Comparison of ENCODE assay signal across 24 cellular contexts in genomic region chr6:97765480-97765879, GRCh38.
DNase-seq lines count a peak whose midpoint lies in the region; ATAC-seq, FAIRE-seq and TF ChIP-seq lines count a peak whose summit lies in the region.
"Had no signal": no experiment of that assay in that cellular context is flagged by ENCODE, and none has a peak within 500 bp of the region (broad histone marks: within the 10 kb centered on the region; RNA-seq: fewer than 3 reads in every experiment).

No MANE protein-coding gene starts in this region.

- WGBS in A549 (ENCODE audit: missing lambda C conversion rate), result 27% methylated on average over 1 of the region's 1 CpG

- no peaks in the 10 kb centered on the region for H3K27me3 Mint-ChIP-seq in CD8-positive, alpha-beta memory T cell
- no peaks in the 10 kb centered on the region for H3K27me3 Mint-ChIP-seq in activated naive CD4-positive, alpha-beta T cell treated with anti-CD3 and anti-CD28 coated beads, Interleukin-2, amount 10 ng/mL, durations not matched to agents 7 days and 5 days
- no peaks in the 10 kb centered on the region for H3K27me3 Mint-ChIP-seq in HFFc6 (ENCODE audit: insufficient read depth)
- H3K27me3 Mint-ChIP-seq: activated CD8-positive, alpha-beta memory T cell treated with anti-CD3 and anti-CD28 coated beads, Interleukin-2, amount 10 ng/mL, durations not matched to agents 7 days and 5 days; activated naive CD8-positive, alpha-beta T cell treated with anti-CD3 and anti-CD28 coated beads, Interleukin-2, amount 50 U/mL, for 24 hours had no signal

- DNase-seq in A549 (ENCODE audit: low read depth in 1 of 2, low spot score in 1 of 2) (peak in 1 of 2 experiments; percentile 13), HT1080 (ENCODE audit: low read depth) (peak; percentile 30), astrocyte of the spinal cord (ENCODE audit: low read depth, low spot score) (peak; percentile 52), hepatic stellate cell (ENCODE audit: low spot score) (peak; percentile 21), HFFc6 (no peak)
- no peak for DNase-seq in CD8-positive, alpha-beta memory T cell
- no peak for DNase-seq in activated naive CD4-positive, alpha-beta T cell treated with anti-CD3 and anti-CD28 coated beads, Interleukin-2, amount 10 ng/mL, durations not matched to agents 7 days and 5 days
- DNase-seq: activated CD4-positive, alpha-beta T cell treated with anti-CD3 and anti-CD28 coated beads for 4 hours; activated CD8-positive, alpha-beta memory T cell treated with anti-CD3 and anti-CD28 coated beads, Interleukin-2, amount 10 ng/mL, durations not matched to agents 7 days and 5 days; activated naive CD8-positive, alpha-beta T cell treated with anti-CD3 and anti-CD28 coated beads, Interleukin-2, amount 50 U/mL, for 24 hours; cerebellar nuclear complex; effector memory CD4-positive, alpha-beta T cell; hippocampal formation; islet precursor cell; mammary epithelial cell; MV-4-11; NCI-H187 treated with DMSO at 0.1 percent for 48 hours; pancreas; stomach; upper lobe of right lung had no signal

- CTCF ChIA-PET in A549 (lab: Yijun Ruan, JAX), result no interaction called here
- CTCF ChIA-PET in CD8-positive, alpha-beta memory T cell (lab: Charles Lee), result no interaction called here
- CTCF ChIA-PET in activated naive CD4-positive, alpha-beta T cell treated with anti-CD3 and anti-CD28 coated beads, Interleukin-2, amount 10 ng/mL, durations not matched to agents 7 days and 5 days (lab: Charles Lee), result no interaction called here

- H3K4me3 ChIP-seq in A549, result no peak overlapping the region
- no peak overlapping the region for H3K4me3 ChIP-seq in astrocyte of the spinal cord (ENCODE audit: low read depth, low read length)
- H3K4me3 ChIP-seq in CD8-positive, alpha-beta memory T cell (ENCODE audit: low read length), result no peak overlapping the region
- H3K4me3 ChIP-seq: HAP-1, pancreas, stomach, upper lobe of right lung had no signal

- no peak overlapping the region for H3K4me3 Mint-ChIP-seq in CD8-positive, alpha-beta memory T cell
- no peak overlapping the region for H3K4me3 Mint-ChIP-seq in activated naive CD4-positive, alpha-beta T cell treated with anti-CD3 and anti-CD28 coated beads, Interleukin-2, amount 10 ng/mL, durations not matched to agents 7 days and 5 days
- no peak overlapping the region for H3K4me3 Mint-ChIP-seq in HFFc6
- H3K4me3 Mint-ChIP-seq: activated CD8-positive, alpha-beta memory T cell treated with anti-CD3 and anti-CD28 coated beads, Interleukin-2, amount 10 ng/mL, durations not matched to agents 7 days and 5 days; activated naive CD8-positive, alpha-beta T cell treated with anti-CD3 and anti-CD28 coated beads, Interleukin-2, amount 50 U/mL, for 24 hours had no signal

- H3K27me3 ChIP-seq in CD8-positive, alpha-beta memory T cell (ENCODE audit: insufficient read depth, low read length, poor library complexity, severe bottlenecking), result no peaks in the 10 kb centered on the region
- H3K27me3 ChIP-seq: pancreas, stomach, upper lobe of right lung had no signal

- no peaks in the 10 kb centered on the region for H3K36me3 Mint-ChIP-seq in CD8-positive, alpha-beta memory T cell
- no peaks in the 10 kb centered on the region for H3K36me3 Mint-ChIP-seq in activated naive CD4-positive, alpha-beta T cell treated with anti-CD3 and anti-CD28 coated beads, Interleukin-2, amount 10 ng/mL, durations not matched to agents 7 days and 5 days
- H3K36me3 Mint-ChIP-seq in HFFc6 (ENCODE audit: low read depth), result no peaks in the 10 kb centered on the region; the same call in none of the 2 replicates
- H3K36me3 Mint-ChIP-seq: activated CD8-positive, alpha-beta memory T cell treated with anti-CD3 and anti-CD28 coated beads, Interleukin-2, amount 10 ng/mL, durations not matched to agents 7 days and 5 days had no signal

- no peaks in the 10 kb centered on the region for H3K4me1 Mint-ChIP-seq in CD8-positive, alpha-beta memory T cell
- H3K4me1 Mint-ChIP-seq in activated naive CD4-positive, alpha-beta T cell treated with anti-CD3 and anti-CD28 coated beads, Interleukin-2, amount 10 ng/mL, durations not matched to agents 7 days and 5 days, result no peaks in the 10 kb centered on the region
- H3K4me1 Mint-ChIP-seq in HFFc6 (ENCODE audit: low read depth), result no peaks in the 10 kb centered on the region
- H3K4me1 Mint-ChIP-seq: activated CD8-positive, alpha-beta memory T cell treated with anti-CD3 and anti-CD28 coated beads, Interleukin-2, amount 10 ng/mL, durations not matched to agents 7 days and 5 days; activated naive CD8-positive, alpha-beta T cell treated with anti-CD3 and anti-CD28 coated beads, Interleukin-2, amount 50 U/mL, for 24 hours had no signal

- FAIRE-seq in A549 (lab: Jason Lieb, UNC), result no peak
- FAIRE-seq: A204.1, pancreas had no signal

- in situ Hi-C loops in astrocyte of the spinal cord (cut with HindIII; ENCODE audit: low sequenced_read_pairs), result no loop called here

- H3K27ac ChIP-seq in A549, result no peak overlapping the region
- no peak overlapping the region for H3K27ac ChIP-seq in CD8-positive, alpha-beta memory T cell (ENCODE audit: low read depth, low read length)
- H3K27ac ChIP-seq: pancreas, RWPE1, stomach, upper lobe of right lung had no signal

- POLR2A ChIA-PET in A549 (lab: Yijun Ruan, JAX), result no interaction called here
- POLR2A ChIA-PET in CD8-positive, alpha-beta memory T cell (lab: Charles Lee), result no interaction called here

- no peak for TF ChIP-seq EP300 in A549 (IDR thresholded peaks at IDR 0.05)

- TF ChIP-seq POLR2A in A549 (IDR thresholded peaks at IDR 0.05; ENCODE audit: low read length), result no peak

- peak overlapping the region; percentile 47; the same call in 2 of the 3 replicates for H3K4me2 ChIP-seq in A549

- no peak for TF ChIP-seq RAD21 in A549 (conservative IDR thresholded peaks at IDR 0.05 in 1 of 2, IDR thresholded peaks at IDR 0.05 in 1 of 2)

- H3K36me3 ChIP-seq in CD8-positive, alpha-beta memory T cell (ENCODE audit: insufficient read depth, low read length), result no peaks in the 10 kb centered on the region
- H3K36me3 ChIP-seq: HAP-1, pancreas, stomach, upper lobe of right lung had no signal

- no peak; a peak in 1 of 6 replicates for ATAC-seq in A549
- no peak for ATAC-seq in HG03095 (IDR thresholded peaks at IDR 0.05; ENCODE audit: unreplicated experiment)
- ATAC-seq: activated CD8-positive, alpha-beta memory T cell treated with anti-CD3 and anti-CD28 coated beads, Interleukin-2, amount 10 ng/mL, durations not matched to agents 7 days and 5 days; activated naive CD8-positive, alpha-beta T cell treated with anti-CD3 and anti-CD28 coated beads, Interleukin-2, amount 50 U/mL, for 24 hours; pancreas; upper lobe of right lung had no signal

- no peak overlapping the region for H3K27ac Mint-ChIP-seq in CD8-positive, alpha-beta memory T cell
- H3K27ac Mint-ChIP-seq in activated naive CD4-positive, alpha-beta T cell treated with anti-CD3 and anti-CD28 coated beads, Interleukin-2, amount 10 ng/mL, durations not matched to agents 7 days and 5 days, result no peak overlapping the region
- no peak overlapping the region for H3K27ac Mint-ChIP-seq in HFFc6
- H3K27ac Mint-ChIP-seq: activated CD8-positive, alpha-beta memory T cell treated with anti-CD3 and anti-CD28 coated beads, Interleukin-2, amount 10 ng/mL, durations not matched to agents 7 days and 5 days; activated naive CD8-positive, alpha-beta T cell treated with anti-CD3 and anti-CD28 coated beads, Interleukin-2, amount 50 U/mL, for 24 hours had no signal

- peaks cover 0 to 6% (median 2%) of the 10 kb centered on the region in 5 donors for H3K9me3 Mint-ChIP-seq in CD8-positive, alpha-beta memory T cell
- no peaks in the 10 kb centered on the region for H3K9me3 Mint-ChIP-seq in activated naive CD4-positive, alpha-beta T cell treated with anti-CD3 and anti-CD28 coated beads, Interleukin-2, amount 10 ng/mL, durations not matched to agents 7 days and 5 days
- peaks cover 43% of the 10 kb centered on the region for H3K9me3 Mint-ChIP-seq in HFFc6

- no peaks in the 10 kb centered on the region for H3K9me3 ChIP-seq in A549
- no peaks in the 10 kb centered on the region for H3K9me3 ChIP-seq in CD8-positive, alpha-beta memory T cell (ENCODE audit: low read length)
- H3K9me3 ChIP-seq: HAP-1, pancreas, stomach, upper lobe of right lung had no signal

- TF ChIP-seq CTCF in A549 (IDR thresholded peaks at IDR 0.05), result no peak
- no peak for TF ChIP-seq CTCF in astrocyte of the spinal cord (IDR thresholded peaks at IDR 0.05; ENCODE audit: low read depth, low read length)
- TF ChIP-seq CTCF in HFFc6 (IDR thresholded peaks at IDR 0.05), result no peak

- H3K4me1 ChIP-seq in A549, result peaks cover 5% of the 10 kb centered on the region; the same call in 1 of the 3 replicates
- no peaks in the 10 kb centered on the region for H3K4me1 ChIP-seq in CD8-positive, alpha-beta memory T cell (ENCODE audit: insufficient read depth, low read length)
- H3K4me1 ChIP-seq: HAP-1, pancreas, stomach, upper lobe of right lung had no signal

TF ChIP-seq in A549, 52 proteins besides CTCF, POLR2A, EP300 and RAD21:
- TF ChIP-seq MYC (IDR thresholded peaks at IDR 0.05; ENCODE audit: borderline replicate concordance, low read length) (no peak), BHLHE40 (IDR thresholded peaks at IDR 0.05; ENCODE audit: low read depth, low read length) (no peak), RFX5 (IDR thresholded peaks at IDR 0.05) (no peak), HOXB5 (CRISPR knock-in tag; IDR thresholded peaks at IDR 0.05) (no peak), CEBPB (IDR thresholded peaks at IDR 0.05) (0 out of 4 replicates have a peak, but pooled peaks of 1 of the 2 experiments have one; percentile 37), PHF8 (IDR thresholded peaks at IDR 0.05; ENCODE audit: borderline replicate concordance, low read depth) (no peak), RNF2 (IDR thresholded peaks at IDR 0.05; ENCODE audit: borderline replicate concordance, low read depth) (no peak)
- TF ChIP-seq, protein P1, sequence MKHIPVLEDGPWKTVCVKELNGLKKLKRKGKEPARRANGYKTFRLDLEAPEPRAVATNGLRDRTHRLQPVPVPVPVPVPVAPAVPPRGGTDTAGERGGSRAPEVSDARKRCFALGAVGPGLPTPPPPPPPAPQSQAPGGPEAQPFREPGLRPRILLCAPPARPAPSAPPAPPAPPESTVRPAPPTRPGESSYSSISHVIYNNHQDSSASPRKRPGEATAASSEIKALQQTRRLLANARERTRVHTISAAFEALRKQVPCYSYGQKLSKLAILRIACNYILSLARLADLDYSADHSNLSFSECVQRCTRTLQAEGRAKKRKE (CRISPR knock-in tag; IDR thresholded peaks at IDR 0.05; ENCODE audit: low read depth), result no peak
TF ChIP-seq in A549: peak in this region for 1.

Comparison
In these comparisons a context has a peak if more than half of its experiments do, and no peak if none do; other contexts are left out.
1. DNase-seq: peak in HT1080 (single experiment), astrocyte of the spinal cord (single experiment) and hepatic stellate cell (single experiment); none in CD8-positive, alpha-beta memory T cell (0 of 5), activated naive CD4-positive, alpha-beta T cell treated with anti-CD3 and anti-CD28 coated beads, Interleukin-2, amount 10 ng/mL, durations not matched to agents 7 days and 5 days (single experiment) and HFFc6 (single experiment).